Comparison of ENCODE assay signal across 24 cellular contexts in the genomic region with DNA sequence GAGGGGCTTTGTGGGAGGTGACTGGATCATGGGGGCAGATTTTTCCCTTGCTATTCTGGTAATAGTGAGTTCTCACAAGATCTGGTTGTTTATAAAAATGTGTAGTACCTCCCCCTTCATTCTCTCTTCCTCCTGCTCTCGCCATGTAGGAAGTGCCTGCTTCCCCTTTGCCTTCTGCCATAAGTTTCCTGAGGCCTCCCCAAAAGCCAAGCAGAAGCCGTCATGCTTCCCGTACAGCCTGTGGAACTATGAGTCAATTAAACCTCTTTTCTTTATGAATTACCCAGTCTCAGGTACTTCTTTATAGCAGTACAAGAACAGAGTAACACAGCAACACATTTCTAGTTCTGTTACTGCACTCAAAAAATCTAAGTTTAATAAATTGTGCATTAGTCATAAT.
DNase-seq lines count a peak whose midpoint lies in the region; TF ChIP-seq lines count a peak whose summit lies in the region.
"Had no signal": no experiment of that assay in that cellular context is flagged by ENCODE, and none has a peak within 500 bp of the region (broad histone marks: within the 10 kb centered on the region; RNA-seq: fewer than 3 reads in every experiment).

No MANE protein-coding gene starts in this region.

- H3K4me1 ChIP-seq in neutrophil (ENCODE audit: control insufficient read depth in 1 of 2, insufficient read depth in 1 of 2, low read depth in 1 of 2, low read length in 1 of 2), result peaks cover 22 to 27% of the 10 kb centered on the region in 2 experiments
- H3K4me1 ChIP-seq: breast epithelium had no signal

- peak overlapping the region; percentile 33 for H3K27ac Mint-ChIP-seq in dendritic cell treated with granulocyte-macrophage colony-stimulating factor and Interleukin-4, amounts not matched to agents 40 ng/mL and 50 ng/mL, for 4 days
- no peak overlapping the region for H3K27ac Mint-ChIP-seq in activated naive CD4-positive, alpha-beta T cell treated with anti-CD3 and anti-CD28 coated beads, Interleukin-2, amount 10 ng/mL, durations not matched to agents 7 days and 5 days
- H3K27ac Mint-ChIP-seq: activated naive CD4-positive, alpha-beta T cell treated with anti-CD3 and anti-CD28 coated beads, Interleukin-2, amount 50 U/mL, for 24 hours had no signal

- DNase-seq in GDM1 (lab: John Stamatoyannopoulos, UW), result peak; percentile 87
- peak; percentile 22 for DNase-seq in NB4 (ENCODE audit: low read depth)
- DNase-seq in stimulated activated CD4-positive, alpha-beta T cell treated with anti-CD3 and anti-CD28 coated beads, Interleukin-4, amount 100 ng/mL, for 24 hours, result no peak
- no peak for DNase-seq in activated naive CD4-positive, alpha-beta T cell treated with anti-CD3 and anti-CD28 coated beads, Interleukin-2, amount 10 ng/mL, durations not matched to agents 7 days and 5 days
- no peak for DNase-seq in activated gamma-delta T cell (lab: John Stamatoyannopoulos, UW)
- no peak for DNase-seq in OCI-M2 (lab: John Stamatoyannopoulos, UW; ENCODE audit: unreplicated experiment)
- DNase-seq: activated CD4-positive, alpha-beta T cell treated with anti-CD3 and anti-CD28 coated beads, Interleukin-2, amount 50 U/mL, for 48 hours; activated CD8-positive, alpha-beta memory T cell treated with anti-CD3 and anti-CD28 coated beads, Interleukin-2, amount 50 U/mL, for 4 hours; CD4-positive, CD25-positive, alpha-beta regulatory T cell; effector CD8-positive, alpha-beta T cell; foreskin fibroblast; heart left ventricle; NCI-H1436; Right ventricle myocardium superior; stimulated activated CD4-positive, alpha-beta T cell treated with anti-CD3 and anti-CD28 coated beads, Interleukin-4, amount 100 ng/mL, for 4 hours; stimulated activated naive CD4-positive, alpha-beta T cell; T-helper 9 cell had no signal

- no peaks in the 10 kb centered on the region for H3K27me3 ChIP-seq in neutrophil
- H3K27me3 ChIP-seq: breast epithelium, heart left ventricle, suprapubic skin had no signal

- no peak for TF ChIP-seq CTCF in NB4 (IDR thresholded peaks at IDR 0.05; ENCODE audit: low read depth, low read length)
- TF ChIP-seq CTCF in neutrophil (IDR thresholded peaks at IDR 0.05), result no peak

- intact Hi-C loops in dendritic cell treated with granulocyte-macrophage colony-stimulating factor and Interleukin-4, amounts not matched to agents 40 ng/mL and 50 ng/mL, for 4 days (cut with micrococcal nuclease), result no loop called here

- H3K4me3 ChIP-seq in NB4 (ENCODE audit: low read depth, low read length), result no peak overlapping the region
- H3K4me3 ChIP-seq in neutrophil (ENCODE audit: low read depth in 1 of 2, low read length in 1 of 2), result no peak overlapping the region
- H3K4me3 ChIP-seq: breast epithelium, GM12878, heart left ventricle, suprapubic skin had no signal

- H3K4me1 Mint-ChIP-seq in dendritic cell treated with granulocyte-macrophage colony-stimulating factor and Interleukin-4, amounts not matched to agents 40 ng/mL and 50 ng/mL, for 4 days (ENCODE audit: low read depth), result peaks cover 17% of the 10 kb centered on the region
- H3K4me1 Mint-ChIP-seq in activated naive CD4-positive, alpha-beta T cell treated with anti-CD3 and anti-CD28 coated beads, Interleukin-2, amount 10 ng/mL, durations not matched to agents 7 days and 5 days, result no peaks in the 10 kb centered on the region
- H3K4me1 Mint-ChIP-seq: neural crest cell had no signal

- peaks cover 5% of the 10 kb centered on the region for H3K36me3 ChIP-seq in neutrophil
- H3K36me3 ChIP-seq: breast epithelium, suprapubic skin had no signal

- no peak overlapping the region for H3K4me3 Mint-ChIP-seq in dendritic cell treated with granulocyte-macrophage colony-stimulating factor and Interleukin-4, amounts not matched to agents 40 ng/mL and 50 ng/mL, for 4 days
- H3K4me3 Mint-ChIP-seq in activated naive CD4-positive, alpha-beta T cell treated with anti-CD3 and anti-CD28 coated beads, Interleukin-2, amount 10 ng/mL, durations not matched to agents 7 days and 5 days, result no peak overlapping the region
- H3K4me3 Mint-ChIP-seq: activated naive CD4-positive, alpha-beta T cell treated with anti-CD3 and anti-CD28 coated beads, Interleukin-2, amount 50 U/mL, for 24 hours; neural crest cell had no signal

- H3K9me3 Mint-ChIP-seq in dendritic cell treated with granulocyte-macrophage colony-stimulating factor and Interleukin-4, amounts not matched to agents 40 ng/mL and 50 ng/mL, for 4 days, result peaks cover 11% of the 10 kb centered on the region
- H3K9me3 Mint-ChIP-seq in activated naive CD4-positive, alpha-beta T cell treated with anti-CD3 and anti-CD28 coated beads, Interleukin-2, amount 10 ng/mL, durations not matched to agents 7 days and 5 days, result no peaks in the 10 kb centered on the region
- H3K9me3 Mint-ChIP-seq: activated naive CD4-positive, alpha-beta T cell treated with anti-CD3 and anti-CD28 coated beads, Interleukin-2, amount 50 U/mL, for 24 hours; CD4-positive, CD25-positive, alpha-beta regulatory T cell; neural crest cell had no signal

- CTCF ChIA-PET in activated naive CD4-positive, alpha-beta T cell treated with anti-CD3 and anti-CD28 coated beads, Interleukin-2, amount 10 ng/mL, durations not matched to agents 7 days and 5 days (lab: Charles Lee), result no interaction called here

- no peaks in the 10 kb centered on the region for H3K9me3 ChIP-seq in neutrophil
- H3K9me3 ChIP-seq: breast epithelium, heart left ventricle, suprapubic skin had no signal

- H3K27ac ChIP-seq in neutrophil, result peak overlapping the region; percentile 69
- H3K27ac ChIP-seq: breast epithelium, suprapubic skin had no signal

- TF ChIP-seq POLR2A in NB4 (IDR thresholded peaks at IDR 0.05; ENCODE audit: extremely low read depth, insufficient read length), result no peak

- H3K27me3 Mint-ChIP-seq in dendritic cell treated with granulocyte-macrophage colony-stimulating factor and Interleukin-4, amounts not matched to agents 40 ng/mL and 50 ng/mL, for 4 days, result no peaks in the 10 kb centered on the region
- no peaks in the 10 kb centered on the region for H3K27me3 Mint-ChIP-seq in activated naive CD4-positive, alpha-beta T cell treated with anti-CD3 and anti-CD28 coated beads, Interleukin-2, amount 10 ng/mL, durations not matched to agents 7 days and 5 days
- H3K27me3 Mint-ChIP-seq: activated naive CD4-positive, alpha-beta T cell treated with anti-CD3 and anti-CD28 coated beads, Interleukin-2, amount 50 U/mL, for 24 hours; CD4-positive, CD25-positive, alpha-beta regulatory T cell had no signal

- peaks cover 18% of the 10 kb centered on the region for H3K36me3 Mint-ChIP-seq in dendritic cell treated with granulocyte-macrophage colony-stimulating factor and Interleukin-4, amounts not matched to agents 40 ng/mL and 50 ng/mL, for 4 days (ENCODE audit: low read depth)
- H3K36me3 Mint-ChIP-seq in activated naive CD4-positive, alpha-beta T cell treated with anti-CD3 and anti-CD28 coated beads, Interleukin-2, amount 10 ng/mL, durations not matched to agents 7 days and 5 days, result peaks cover 1% of the 10 kb centered on the region

Comparison
In these comparisons a context has a peak if more than half of its experiments do, and no peak if none do; other contexts are left out.
1. DNase-seq: peak in GDM1 (single experiment) and NB4 (single experiment); none in stimulated activated CD4-positive, alpha-beta T cell treated with anti-CD3 and anti-CD28 coated beads, Interleukin-4, amount 100 ng/mL, for 24 hours (single experiment), activated naive CD4-positive, alpha-beta T cell treated with anti-CD3 and anti-CD28 coated beads, Interleukin-2, amount 10 ng/mL, durations not matched to agents 7 days and 5 days (single experiment), activated gamma-delta T cell (single experiment) and OCI-M2 (single experiment).